ENCODE assay signal across 1 cellular context in genomic region chr15:88904257-88904807, GRCh38.
TF ChIP-seq lines count a peak whose summit lies in the region.

No MANE protein-coding gene starts in this region.

TF ChIP-seq in GM12878, 131 proteins besides CTCF, POLR2A, EP300 and RAD21:
- no peak for TF ChIP-seq BCLAF1 (IDR thresholded peaks at IDR 0.05)
- no peak for TF ChIP-seq FOS (IDR thresholded peaks at IDR 0.05; ENCODE audit: borderline replicate concordance, extremely low read depth, insufficient read length)
- no peak for TF ChIP-seq YBX1 (IDR thresholded peaks at IDR 0.05)
- TF ChIP-seq NR2C2 (IDR thresholded peaks at IDR 0.05; ENCODE audit: borderline replicate concordance, control insufficient read depth, insufficient read length, low read depth): no peak
- no peak for TF ChIP-seq PAX5 (IDR thresholded peaks at IDR 0.05; ENCODE audit: borderline replicate concordance, low read depth, low read length)
- TF ChIP-seq USF2 (IDR thresholded peaks at IDR 0.05; ENCODE audit: borderline replicate concordance, low read depth, low read length): no peak
- TF ChIP-seq USF1 (IDR thresholded peaks at IDR 0.05; ENCODE audit: borderline replicate concordance, extremely low read length, insufficient read depth, low read depth, low read length): no peak
- TF ChIP-seq MTA2 (IDR thresholded peaks at IDR 0.05; ENCODE audit: low read depth): no peak
- TF ChIP-seq ATF7 (IDR thresholded peaks at IDR 0.05; ENCODE audit: low read depth): no peak
- no peak for TF ChIP-seq TAF1 (IDR thresholded peaks at IDR 0.05; ENCODE audit: borderline replicate concordance, low read depth, low read length)
- TF ChIP-seq RUNX3 (IDR thresholded peaks at IDR 0.05; ENCODE audit: low read length): no peak
- TF ChIP-seq IRF3 (IDR thresholded peaks at IDR 0.05): no peak
- TF ChIP-seq ZBTB4 (CRISPR knock-in tag; IDR thresholded peaks at IDR 0.05): no peak
- no peak for TF ChIP-seq CBFB (IDR thresholded peaks at IDR 0.05; ENCODE audit: low read depth)
- TF ChIP-seq SUZ12 (IDR thresholded peaks at IDR 0.05; ENCODE audit: unreplicated experiment): no peak
- TF ChIP-seq FOXK2 (IDR thresholded peaks at IDR 0.05): no peak
- TF ChIP-seq SP1 (IDR thresholded peaks at IDR 0.05; ENCODE audit: low read depth, low read length): no peak
- no peak for TF ChIP-seq MEF2B (IDR thresholded peaks at IDR 0.05; ENCODE audit: partially characterized antibody, poor library complexity, severe bottlenecking)
TF ChIP-seq in GM12878: peak in this region for 0.
